In the genomic region with DNA sequence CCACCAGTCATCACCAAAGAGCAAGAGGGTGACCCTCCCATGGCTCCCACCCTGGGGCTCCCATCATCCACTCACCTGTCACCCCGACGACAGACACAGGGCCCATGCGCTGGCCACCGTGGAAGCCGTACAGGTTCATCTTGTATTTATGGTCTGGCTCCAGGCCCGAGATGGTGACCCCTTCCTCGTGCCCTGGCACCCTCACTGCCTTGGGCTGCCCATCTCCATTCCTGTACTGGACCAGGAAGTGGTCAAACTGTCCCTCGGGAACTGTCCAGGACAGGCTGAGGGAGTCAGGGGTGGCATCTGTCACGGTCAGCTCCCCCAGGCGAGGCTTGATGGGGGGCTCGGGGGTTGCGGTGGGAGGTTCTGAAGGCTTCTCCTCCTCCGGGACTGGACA, we compare ENCODE assay signal across 1 cellular context. TPM values are rescaled to one million over a fixed set of nuclear protein-coding genes. Genes with fewer than 3 reads are reported as not detected.
"Had no signal": no experiment of that assay in that cellular context is flagged by ENCODE, and none has a peak within 500 bp of the region (broad histone marks: within the 10 kb centered on the region; RNA-seq: fewer than 3 reads in every experiment).

No MANE protein-coding gene starts in this region.

RNA-seq across cellular contexts. Expression of gene CYP21A2, which starts 30.1 kb away (rescaled TPM):
- total RNA-seq: bronchial epithelial cell had no signal
